1 cellular context compared by ENCODE assay signal in the genomic region with DNA sequence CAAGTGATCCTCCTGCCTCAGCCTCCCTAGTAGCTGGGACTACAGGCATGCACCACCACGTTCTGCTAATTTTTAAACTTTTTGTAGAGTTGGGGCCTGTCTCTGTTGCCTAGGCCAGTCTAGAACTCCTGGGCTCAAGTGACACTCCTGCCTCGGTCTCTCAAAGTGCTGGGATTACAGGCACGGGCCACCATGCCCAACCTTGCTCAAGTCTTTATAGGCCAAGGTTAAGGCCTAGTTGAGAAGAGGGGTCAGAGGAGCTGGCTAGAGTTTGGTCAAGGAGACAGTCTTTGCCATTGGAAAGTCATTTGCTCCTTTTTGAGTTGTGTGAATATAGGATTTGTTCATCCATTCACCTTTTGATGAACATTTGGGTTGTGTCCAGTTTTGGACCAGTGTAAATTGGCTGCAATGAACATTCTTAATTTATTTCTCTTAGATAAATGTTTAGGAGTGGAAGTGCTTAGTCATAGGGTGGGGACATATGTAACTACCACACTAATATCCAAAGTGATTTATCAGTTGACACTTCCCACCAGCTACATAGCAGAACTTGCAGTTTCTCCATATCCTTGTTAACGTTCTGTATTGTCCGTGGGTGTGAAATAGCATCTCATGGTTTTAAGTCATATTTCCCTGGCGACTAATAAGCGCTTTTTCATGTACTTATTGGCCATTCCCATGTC.
TF ChIP-seq lines count a peak whose summit lies in the region.

No MANE protein-coding gene starts in this region.

TF ChIP-seq in K562, 482 proteins besides CTCF, POLR2A, EP300 and RAD21 (continues in another document):
- TF ChIP-seq NFE2L1 (tag; IDR thresholded peaks at IDR 0.05; ENCODE audit: borderline replicate concordance, low read depth) (peak; percentile 49; the same call in 1 of the 2 replicates), ZNF3 (CRISPR knock-in tag; IDR thresholded peaks at IDR 0.05) (no peak), NR2C2 (CRISPR knock-in tag; IDR thresholded peaks at IDR 0.05) (no peak), NR2C2 (tag; IDR thresholded peaks at IDR 0.05) (peak; percentile 52; the same call in 1 of the 2 replicates), NFIX (CRISPR knock-in tag; IDR thresholded peaks at IDR 0.05; ENCODE audit: low read depth) (no peak), SPI1 (IDR thresholded peaks at IDR 0.05; ENCODE audit: borderline replicate concordance, low read depth, low read length) (peak; percentile 13; the same call in 1 of the 2 replicates), MAFG (tag; conservative IDR thresholded peaks at IDR 0.05) (peak; percentile 88), EP400 (IDR thresholded peaks at IDR 0.05) (peak; percentile 14; the same call in 1 of the 2 replicates), NFE2 (IDR thresholded peaks at IDR 0.05; ENCODE audit: low read depth) (peak; percentile 91), MEIS2 (IDR thresholded peaks at IDR 0.05; ENCODE audit: partially characterized antibody) (peak; percentile 94), JUND (IDR thresholded peaks at IDR 0.05; ENCODE audit: borderline replicate concordance, low read depth, low read length) (peak; percentile 8; the same call in 1 of the 2 replicates), JUND (tag; IDR thresholded peaks at IDR 0.05; ENCODE audit: borderline replicate concordance, low read depth, low read length) (peak; percentile 60; the same call in 1 of the 3 replicates), RCOR1 (IDR thresholded peaks at IDR 0.05; ENCODE audit: borderline replicate concordance in 1 of 2, low read depth in 2 of 2, low read length in 2 of 2) (peak in 1 of 2 experiments; percentile 3; a peak in 1 of 4 replicates), SAP30 (IDR thresholded peaks at IDR 0.05; ENCODE audit: borderline replicate concordance, insufficient read depth, low read depth, low read length, poor library complexity, severe bottlenecking) (no peak), MAFK (IDR thresholded peaks at IDR 0.05; ENCODE audit: low read length) (peak; percentile 69), SMARCA4 (IDR thresholded peaks at IDR 0.05) (peak; percentile 44), ATF3 (IDR thresholded peaks at IDR 0.05) (peak; percentile 43; the same call in 1 of the 2 replicates), ATF3 (CRISPR knock-in tag; conservative IDR thresholded peaks at IDR 0.05) (no peak), CREB3 (tag; conservative IDR thresholded peaks at IDR 0.05; ENCODE audit: low read depth) (peak; percentile 62), ZNF395 (CRISPR knock-in tag; IDR thresholded peaks at IDR 0.05) (0 out of 2 replicates have a peak, but pooled peaks have one; percentile 31), ZNF766 (CRISPR knock-in tag; conservative IDR thresholded peaks at IDR 0.05) (0 out of 2 replicates have a peak, but pooled peaks have one; percentile 8), DPF2 (IDR thresholded peaks at IDR 0.05) (peak; percentile 74; the same call in 1 of the 2 replicates), ZZZ3 (IDR thresholded peaks at IDR 0.05) (no peak), C11orf30 (IDR thresholded peaks at IDR 0.05; ENCODE audit: low read depth) (peak; percentile 86), L3MBTL2 (IDR thresholded peaks at IDR 0.05) (peak; percentile 30; the same call in 1 of the 2 replicates), ETV5 (CRISPR knock-in tag; IDR thresholded peaks at IDR 0.05; ENCODE audit: low read depth) (no peak), NR4A1 (CRISPR knock-in tag; IDR thresholded peaks at IDR 0.05) (no peak), NR4A1 (tag; IDR thresholded peaks at IDR 0.05) (peak; percentile 69; the same call in 1 of the 2 replicates), TFAP4 (CRISPR knock-in tag; IDR thresholded peaks at IDR 0.05; ENCODE audit: borderline replicate concordance) (no peak), ZNF316 (IDR thresholded peaks at IDR 0.05) (peak; percentile 86), ARID1B (IDR thresholded peaks at IDR 0.05) (peak; percentile 47), MAFF (IDR thresholded peaks at IDR 0.05; ENCODE audit: low read length) (peak; percentile 82), PRMT5 (CRISPR knock-in tag; IDR thresholded peaks at IDR 0.05) (no peak), SMAD4 (CRISPR knock-in tag; conservative IDR thresholded peaks at IDR 0.05) (0 out of 2 replicates have a peak, but pooled peaks have one; percentile 46), PBX2 (CRISPR knock-in tag; IDR thresholded peaks at IDR 0.05; ENCODE audit: low read depth) (no peak), PBX2 (tag; conservative IDR thresholded peaks at IDR 0.05; ENCODE audit: low read depth) (peak; percentile 91), PTRF (tag; IDR thresholded peaks at IDR 0.05) (peak; percentile 39; the same call in 1 of the 2 replicates), EGR1 (conservative IDR thresholded peaks at IDR 0.05) (peak; percentile 44; the same call in 1 of the 2 replicates), FOXK2 (conservative IDR thresholded peaks at IDR 0.05 in 1 of 2, IDR thresholded peaks at IDR 0.05 in 1 of 2; ENCODE audit: low read depth in 2 of 2) (no peak), CTBP1 (IDR thresholded peaks at IDR 0.05; ENCODE audit: borderline replicate concordance) (no peak; the same call in 1 of the 2 replicates), GATAD2B (IDR thresholded peaks at IDR 0.05; ENCODE audit: borderline replicate concordance) (peak; percentile 52; the same call in 1 of the 2 replicates), LEF1 (IDR thresholded peaks at IDR 0.05) (peak; percentile 57; the same call in 1 of the 2 replicates)
- TF ChIP-seq, protein P1, sequence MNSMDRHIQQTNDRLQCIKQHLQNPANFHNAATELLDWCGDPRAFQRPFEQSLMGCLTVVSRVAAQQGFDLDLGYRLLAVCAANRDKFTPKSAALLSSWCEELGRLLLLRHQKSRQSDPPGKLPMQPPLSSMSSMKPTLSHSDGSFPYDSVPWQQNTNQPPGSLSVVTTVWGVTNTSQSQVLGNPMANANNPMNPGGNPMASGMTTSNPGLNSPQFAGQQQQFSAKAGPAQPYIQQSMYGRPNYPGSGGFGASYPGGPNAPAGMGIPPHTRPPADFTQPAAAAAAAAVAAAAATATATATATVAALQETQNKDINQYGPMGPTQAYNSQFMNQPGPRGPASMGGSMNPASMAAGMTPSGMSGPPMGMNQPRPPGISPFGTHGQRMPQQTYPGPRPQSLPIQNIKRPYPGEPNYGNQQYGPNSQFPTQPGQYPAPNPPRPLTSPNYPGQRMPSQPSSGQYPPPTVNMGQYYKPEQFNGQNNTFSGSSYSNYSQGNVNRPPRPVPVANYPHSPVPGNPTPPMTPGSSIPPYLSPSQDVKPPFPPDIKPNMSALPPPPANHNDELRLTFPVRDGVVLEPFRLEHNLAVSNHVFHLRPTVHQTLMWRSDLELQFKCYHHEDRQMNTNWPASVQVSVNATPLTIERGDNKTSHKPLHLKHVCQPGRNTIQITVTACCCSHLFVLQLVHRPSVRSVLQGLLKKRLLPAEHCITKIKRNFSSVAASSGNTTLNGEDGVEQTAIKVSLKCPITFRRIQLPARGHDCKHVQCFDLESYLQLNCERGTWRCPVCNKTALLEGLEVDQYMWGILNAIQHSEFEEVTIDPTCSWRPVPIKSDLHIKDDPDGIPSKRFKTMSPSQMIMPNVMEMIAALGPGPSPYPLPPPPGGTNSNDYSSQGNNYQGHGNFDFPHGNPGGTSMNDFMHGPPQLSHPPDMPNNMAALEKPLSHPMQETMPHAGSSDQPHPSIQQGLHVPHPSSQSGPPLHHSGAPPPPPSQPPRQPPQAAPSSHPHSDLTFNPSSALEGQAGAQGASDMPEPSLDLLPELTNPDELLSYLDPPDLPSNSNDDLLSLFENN (IDR thresholded peaks at IDR 0.05; ENCODE audit: low read depth in 2 of 2, low read length in 2 of 2) = no peak
- TF ChIP-seq, protein P2, sequence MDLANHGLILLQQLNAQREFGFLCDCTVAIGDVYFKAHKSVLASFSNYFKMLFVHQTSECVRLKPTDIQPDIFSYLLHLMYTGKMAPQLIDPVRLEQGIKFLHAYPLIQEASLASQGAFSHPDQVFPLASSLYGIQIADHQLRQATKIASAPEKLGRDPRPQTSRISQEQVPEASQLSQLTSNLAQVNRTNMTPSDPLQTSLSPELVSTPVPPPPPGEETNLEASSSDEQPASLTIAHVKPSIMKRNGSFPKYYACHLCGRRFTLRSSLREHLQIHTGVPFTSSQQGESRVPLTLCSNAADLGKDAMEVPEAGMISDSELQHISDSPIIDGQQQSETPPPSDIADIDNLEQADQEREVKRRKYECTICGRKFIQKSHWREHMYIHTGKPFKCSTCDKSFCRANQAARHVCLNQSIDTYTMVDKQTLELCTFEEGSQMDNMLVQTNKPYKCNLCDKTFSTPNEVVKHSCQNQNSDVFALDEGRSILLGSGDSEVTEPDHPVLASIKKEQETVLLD (IDR thresholded peaks at IDR 0.05) = 0 out of 2 replicates have a peak, but pooled peaks have one; percentile 30
- TF ChIP-seq, protein P3, sequence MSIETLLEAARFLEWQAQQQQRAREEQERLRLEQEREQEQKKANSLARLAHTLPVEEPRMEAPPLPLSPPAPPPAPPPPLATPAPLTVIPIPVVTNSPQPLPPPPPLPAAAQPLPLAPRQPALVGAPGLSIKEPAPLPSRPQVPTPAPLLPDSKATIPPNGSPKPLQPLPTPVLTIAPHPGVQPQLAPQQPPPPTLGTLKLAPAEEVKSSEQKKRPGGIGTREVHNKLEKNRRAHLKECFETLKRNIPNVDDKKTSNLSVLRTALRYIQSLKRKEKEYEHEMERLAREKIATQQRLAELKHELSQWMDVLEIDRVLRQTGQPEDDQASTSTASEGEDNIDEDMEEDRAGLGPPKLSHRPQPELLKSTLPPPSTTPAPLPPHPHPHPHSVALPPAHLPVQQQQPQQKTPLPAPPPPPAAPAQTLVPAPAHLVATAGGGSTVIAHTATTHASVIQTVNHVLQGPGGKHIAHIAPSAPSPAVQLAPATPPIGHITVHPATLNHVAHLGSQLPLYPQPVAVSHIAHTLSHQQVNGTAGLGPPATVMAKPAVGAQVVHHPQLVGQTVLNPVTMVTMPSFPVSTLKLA (conservative IDR thresholded peaks at IDR 0.05) = 0 out of 4 replicates have a peak, but pooled peaks of 1 of the 2 experiments have one; percentile 16
- TF ChIP-seq, protein P4, sequence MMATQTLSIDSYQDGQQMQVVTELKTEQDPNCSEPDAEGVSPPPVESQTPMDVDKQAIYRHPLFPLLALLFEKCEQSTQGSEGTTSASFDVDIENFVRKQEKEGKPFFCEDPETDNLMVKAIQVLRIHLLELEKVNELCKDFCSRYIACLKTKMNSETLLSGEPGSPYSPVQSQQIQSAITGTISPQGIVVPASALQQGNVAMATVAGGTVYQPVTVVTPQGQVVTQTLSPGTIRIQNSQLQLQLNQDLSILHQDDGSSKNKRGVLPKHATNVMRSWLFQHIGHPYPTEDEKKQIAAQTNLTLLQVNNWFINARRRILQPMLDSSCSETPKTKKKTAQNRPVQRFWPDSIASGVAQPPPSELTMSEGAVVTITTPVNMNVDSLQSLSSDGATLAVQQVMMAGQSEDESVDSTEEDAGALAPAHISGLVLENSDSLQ (IDR thresholded peaks at IDR 0.05) = peak; percentile 93
- TF ChIP-seq, protein P5, sequence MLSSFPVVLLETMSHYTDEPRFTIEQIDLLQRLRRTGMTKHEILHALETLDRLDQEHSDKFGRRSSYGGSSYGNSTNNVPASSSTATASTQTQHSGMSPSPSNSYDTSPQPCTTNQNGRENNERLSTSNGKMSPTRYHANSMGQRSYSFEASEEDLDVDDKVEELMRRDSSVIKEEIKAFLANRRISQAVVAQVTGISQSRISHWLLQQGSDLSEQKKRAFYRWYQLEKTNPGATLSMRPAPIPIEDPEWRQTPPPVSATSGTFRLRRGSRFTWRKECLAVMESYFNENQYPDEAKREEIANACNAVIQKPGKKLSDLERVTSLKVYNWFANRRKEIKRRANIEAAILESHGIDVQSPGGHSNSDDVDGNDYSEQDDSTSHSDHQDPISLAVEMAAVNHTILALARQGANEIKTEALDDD (IDR thresholded peaks at IDR 0.05) = peak; percentile 43; the same call in 1 of the 2 replicates
